26 cellular contexts compared by ENCODE assay signal in the genomic region with DNA sequence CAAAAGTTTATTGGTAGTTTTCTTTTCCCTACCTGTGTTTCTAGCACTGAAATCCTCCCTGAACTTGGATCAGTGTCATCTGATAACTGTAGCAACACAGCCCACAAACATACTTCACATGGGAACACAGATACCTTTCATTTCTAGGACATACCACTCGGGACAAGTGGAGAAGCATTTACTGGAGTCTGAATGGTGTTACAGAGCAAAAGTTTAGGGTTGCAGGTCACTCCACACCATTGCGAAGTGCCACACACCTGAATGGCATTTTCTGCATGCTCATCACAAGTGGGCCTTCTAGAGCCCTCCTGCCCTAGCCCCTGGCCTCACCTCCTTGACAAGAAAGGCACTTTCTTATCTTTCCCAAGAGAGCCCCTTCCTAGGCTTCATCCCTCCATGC.
"Had no signal": no experiment of that assay in that cellular context is flagged by ENCODE, and none has a peak within 500 bp of the region (broad histone marks: within the 10 kb centered on the region; RNA-seq: fewer than 3 reads in every experiment).

No MANE protein-coding gene starts in this region.

- H3K4me3 Mint-ChIP-seq: dendritic cell treated with granulocyte-macrophage colony-stimulating factor and Interleukin-4, amounts not matched to agents 40 ng/mL and 50 ng/mL, for 4 days; effector memory CD8-positive, alpha-beta T cell; endodermal cell; memory B cell; naive thymus-derived CD4-positive, alpha-beta T cell had no signal

- H3K4me1 ChIP-seq: colonic mucosa, left lung had no signal

- H3K27ac Mint-ChIP-seq: dendritic cell treated with granulocyte-macrophage colony-stimulating factor and Interleukin-4, amounts not matched to agents 40 ng/mL and 50 ng/mL, for 4 days; effector memory CD8-positive, alpha-beta T cell; endodermal cell; memory B cell; naive thymus-derived CD4-positive, alpha-beta T cell had no signal

- H3K36me3 Mint-ChIP-seq: memory B cell; naive thymus-derived CD4-positive, alpha-beta T cell had no signal

- H3K36me3 ChIP-seq: colonic mucosa, esophagus squamous epithelium, gastrocnemius medialis, heart right ventricle, left lung had no signal

- H3K4me3 ChIP-seq: colonic mucosa, esophagus squamous epithelium, gastrocnemius medialis, heart right ventricle, left lung, lung had no signal

- H3K9me3 Mint-ChIP-seq: dendritic cell treated with granulocyte-macrophage colony-stimulating factor and Interleukin-4, amounts not matched to agents 40 ng/mL and 50 ng/mL, for 4 days; effector memory CD8-positive, alpha-beta T cell; endodermal cell; memory B cell had no signal

- H3K27ac ChIP-seq: colonic mucosa, epithelial cell of prostate, esophagus squamous epithelium, gastrocnemius medialis, heart right ventricle, left lung had no signal

- ATAC-seq: effector memory CD8-positive, alpha-beta T cell; esophagus mucosa; gastrocnemius medialis; heart right ventricle; left cardiac atrium; left lung; left ventricle myocardium superior; naive thymus-derived CD4-positive, alpha-beta T cell had no signal

- H3K27me3 ChIP-seq: colonic mucosa, gastrocnemius medialis, left lung had no signal

- DNase-seq: colonic mucosa; cortex of kidney; effector CD8-positive, alpha-beta T cell; effector memory CD8-positive, alpha-beta T cell; endodermal cell; erythroblast; esophagus squamous epithelium; foreskin fibroblast; foreskin melanocyte; gastrocnemius medialis; glutamatergic neuron; head of caudate nucleus; heart right ventricle; hippocampal formation; left cardiac atrium; left lung; left ventricle myocardium superior; mammary epithelial cell; mesendoderm; midbrain; naive thymus-derived CD4-positive, alpha-beta T cell had no signal

- H3K9me3 ChIP-seq: colonic mucosa, esophagus squamous epithelium, gastrocnemius medialis, heart right ventricle, left lung had no signal
